Comparison of ENCODE assay signal across 18 cellular contexts in the genomic region with DNA sequence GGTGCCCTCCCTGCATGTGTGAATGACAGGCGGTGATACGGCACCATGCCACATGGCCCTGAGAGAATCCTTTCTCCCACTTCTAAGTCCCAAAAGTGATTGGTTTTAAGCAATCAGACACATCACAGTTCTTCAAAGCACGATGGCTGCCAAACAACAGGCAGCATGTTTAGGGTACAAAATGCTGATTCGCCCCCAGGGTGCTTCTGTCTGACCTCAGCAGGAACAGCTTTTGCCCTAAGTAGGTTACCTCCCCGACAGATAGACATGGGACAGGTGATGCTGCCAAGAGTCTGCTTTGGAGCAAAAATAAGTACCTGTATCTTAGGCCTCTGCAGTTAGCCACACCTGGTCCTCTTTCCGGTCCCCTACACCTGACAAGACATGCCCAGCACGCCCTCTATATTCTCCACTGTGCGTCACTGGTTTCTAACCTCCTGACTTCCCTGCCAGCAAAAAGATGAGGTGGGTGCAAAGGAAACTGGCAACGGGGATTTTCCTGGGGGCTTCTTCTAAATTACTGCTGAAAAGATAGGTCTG.
DNase-seq lines count a peak whose midpoint lies in the region; ATAC-seq and TF ChIP-seq lines count a peak whose summit lies in the region.
"Had no signal": no experiment of that assay in that cellular context is flagged by ENCODE, and none has a peak within 500 bp of the region (broad histone marks: within the 10 kb centered on the region; RNA-seq: fewer than 3 reads in every experiment).

No MANE protein-coding gene starts in this region.

- peak overlapping the region; percentile 60 for H3K27ac Mint-ChIP-seq in activated T-cell treated with anti-CD3 and anti-CD28 coated beads, Interleukin-2, amount 50 U/mL, for 24 hours

- no peak for TF ChIP-seq POLR2A in prostate gland (IDR thresholded peaks at IDR 0.05)

- peaks cover 94% of the 10 kb centered on the region for H3K4me1 Mint-ChIP-seq in activated T-cell treated with anti-CD3 and anti-CD28 coated beads, Interleukin-2, amount 50 U/mL, for 24 hours (ENCODE audit: low read depth)

- 61% methylated on average over 9 of the region's 9 CpGs for whole genome bisulfite sequencing in prostate gland

- H3K9me3 ChIP-seq in prostate gland = no peaks in the 10 kb centered on the region
- H3K9me3 ChIP-seq: A549, spleen, uterus had no signal

- H3K36me3 ChIP-seq in prostate gland (no peaks in the 10 kb centered on the region), brain microvascular endothelial cell (replicated peaks) (peaks cover 29% of the 10 kb centered on the region)
- H3K36me3 ChIP-seq: uterus had no signal

- no peak for TF ChIP-seq CTCF in VCaP (conservative IDR thresholded peaks at IDR 0.05)
- TF ChIP-seq CTCF in prostate gland (IDR thresholded peaks at IDR 0.05) = no peak
- TF ChIP-seq CTCF in brain microvascular endothelial cell (IDR thresholded peaks at IDR 0.05; ENCODE audit: low read depth, low read length, missing control alignments) = no peak

- H3K4me3 ChIP-seq in prostate gland = no peak overlapping the region
- H3K4me3 ChIP-seq in brain microvascular endothelial cell (ENCODE audit: low read depth, low read length) = no peak overlapping the region
- H3K4me3 ChIP-seq: A549, cardiac muscle cell, spleen, uterus had no signal

- H3K4me3 Mint-ChIP-seq in activated T-cell treated with anti-CD3 and anti-CD28 coated beads, Interleukin-2, amount 50 U/mL, for 24 hours = no peak overlapping the region

- H3K4me1 ChIP-seq in prostate gland (replicated peaks) = peaks cover 22% of the 10 kb centered on the region

- in situ Hi-C loops in brain microvascular endothelial cell (cut with HindIII; ENCODE audit: low pct_ligation_motif_present, low sequenced_read_pairs) = no loop called here

- H3K27me3 Mint-ChIP-seq in activated T-cell treated with anti-CD3 and anti-CD28 coated beads, Interleukin-2, amount 50 U/mL, for 24 hours = no peaks in the 10 kb centered on the region

- ATAC-seq in HG03571 (IDR thresholded peaks at IDR 0.05; ENCODE audit: unreplicated experiment) = no peak
- no peak for ATAC-seq in HG02885 (IDR thresholded peaks at IDR 0.05; ENCODE audit: poor library complexity, unreplicated experiment)
- ATAC-seq: A549 had no signal

- H3K27ac ChIP-seq in VCaP (peak overlapping the region; percentile 97), epithelial cell of prostate (peak overlapping the region; percentile 47), prostate gland (peak overlapping the region; percentile 38 to 81), brain microvascular endothelial cell (no peak overlapping the region)
- H3K27ac ChIP-seq: A549, C4-2B had no signal

- DNase-seq in activated T-cell treated with anti-CD3 and anti-CD28 coated beads, Interleukin-2, amount 50 U/mL, for 24 hours = no peak
- no peak for DNase-seq in activated T-cell treated with anti-CD3 and anti-CD28 coated beads, Interleukin-2, amount 50 U/mL, for 1 hour
- DNase-seq in epithelial cell of prostate (ENCODE audit: low read depth, low spot score) = no peak
- no peak for DNase-seq in prostate gland (ENCODE audit: low spot score)
- DNase-seq in brain microvascular endothelial cell = no peak
- DNase-seq: DND-41; effector CD8-positive, alpha-beta T cell; Kasumi-1; NCI-H1417; spleen; stimulated activated naive CD4-positive, alpha-beta T cell treated with Interleukin-2 at 50 U/mL for 16 hours; uterus had no signal

- H3K27me3 ChIP-seq in prostate gland (replicated peaks; ENCODE audit: insufficient read depth) = no peaks in the 10 kb centered on the region
- no peaks in the 10 kb centered on the region for H3K27me3 ChIP-seq in brain microvascular endothelial cell (replicated peaks)
- H3K27me3 ChIP-seq: cardiac muscle cell, spleen, uterus had no signal

- peaks cover 99% of the 10 kb centered on the region for H3K36me3 Mint-ChIP-seq in activated T-cell treated with anti-CD3 and anti-CD28 coated beads, Interleukin-2, amount 50 U/mL, for 24 hours (ENCODE audit: low read depth)

- no peaks in the 10 kb centered on the region for H3K9me3 Mint-ChIP-seq in activated T-cell treated with anti-CD3 and anti-CD28 coated beads, Interleukin-2, amount 50 U/mL, for 24 hours

- intact Hi-C loops in prostate gland (cut with DNase I) = no loop called here
